Comparison of ENCODE assay signal across 8 cellular contexts in genomic region chr14:104682107-104682593, GRCh38. TPM values are rescaled to one million over a fixed set of nuclear protein-coding genes. Genes with fewer than 3 reads are reported as not detected.
A peak's percentile ranks its signal among the peaks of the same experiment; 100 is the strongest.
DNase-seq lines count a peak whose midpoint lies in the region; ATAC-seq, FAIRE-seq and TF ChIP-seq lines count a peak whose summit lies in the region.
"Had no signal": no experiment of that assay in that cellular context is flagged by ENCODE, and none has a peak within 500 bp of the region (broad histone marks: within the 10 kb centered on the region; RNA-seq: fewer than 3 reads in every experiment).

No MANE protein-coding gene starts in this region.

- H4K8ac ChIP-seq in mesendoderm (ENCODE audit: low read depth, low read length), result no peak overlapping the region

- H2BK15ac ChIP-seq in mesendoderm (replicated peaks; ENCODE audit: low read depth), result no peak overlapping the region

- H2BK5ac ChIP-seq in mesendoderm (ENCODE audit: low read length), result peak overlapping the region; percentile 96

- H2AK5ac ChIP-seq in mesendoderm (ENCODE audit: low read length), result no peak overlapping the region

- no peaks in the 10 kb centered on the region for H3K79me1 ChIP-seq in mesendoderm (ENCODE audit: low read length)

- H3K23ac ChIP-seq in mesendoderm (ENCODE audit: low read length), result no peak overlapping the region

- FAIRE-seq in GM12892 (lab: Jason Lieb, UNC), result no peak

- peak overlapping the region; percentile 82 for H3K18ac ChIP-seq in mesendoderm (ENCODE audit: low read length)

- peak overlapping the region; percentile 96 for H3K56ac ChIP-seq in mesendoderm (ENCODE audit: low read length)

- peak overlapping the region; percentile 90 for H3K27ac ChIP-seq in mesendoderm (ENCODE audit: low read depth, low read length)
- peak overlapping the region; percentile 75 to 93 (median 82) for H3K27ac ChIP-seq in upper lobe of left lung

- H3K4me2 ChIP-seq in mesendoderm (ENCODE audit: low read length), result peak overlapping the region; percentile 64

- H3K79me2 ChIP-seq in mesendoderm (ENCODE audit: control insufficient read depth, insufficient read depth, low read length), result no peaks in the 10 kb centered on the region

- TF ChIP-seq POLR2A in upper lobe of left lung (IDR thresholded peaks at IDR 0.05), result no peak
- TF ChIP-seq POLR2A in GM12892 (IDR thresholded peaks at IDR 0.05; ENCODE audit: low read depth, low read length), result no peak

- ATAC-seq in upper lobe of left lung (ENCODE audit: low FRiP score in 2 of 2), result no peak

- H3K4me1 ChIP-seq in endocrine pancreas (ENCODE audit: control insufficient read depth, insufficient read depth, low read length), result no peaks in the 10 kb centered on the region
- H3K4me1 ChIP-seq in mesendoderm (ENCODE audit: control insufficient read depth, low read depth, low read length), result peaks cover 23% of the 10 kb centered on the region
- peaks cover 51 to 60% (median 54%) of the 10 kb centered on the region in 4 donors for H3K4me1 ChIP-seq in upper lobe of left lung

- H3K9me3 ChIP-seq in endocrine pancreas (ENCODE audit: control insufficient read depth, low read length) (no peaks in the 10 kb centered on the region), upper lobe of left lung (no peaks in the 10 kb centered on the region)

- no peaks in the 10 kb centered on the region for H3K27me3 ChIP-seq in endocrine pancreas (ENCODE audit: control insufficient read depth, insufficient read depth, low read length)
- H3K27me3 ChIP-seq in mesendoderm (ENCODE audit: insufficient read depth, low read length, poor library complexity), result no peaks in the 10 kb centered on the region
- no peaks in the 10 kb centered on the region for H3K27me3 ChIP-seq in upper lobe of left lung

- H3K4me3 ChIP-seq in endocrine pancreas (ENCODE audit: control insufficient read depth, insufficient read depth, low read length) (no peak overlapping the region), mesendoderm (ENCODE audit: low read length) (no peak overlapping the region), upper lobe of left lung (peak overlapping the region in 3 of 4 donors; percentile 9 to 31 (median 11))

- no peak for TF ChIP-seq CTCF in upper lobe of left lung (IDR thresholded peaks at IDR 0.05)

- peak overlapping the region; percentile 65 for H2BK120ac ChIP-seq in mesendoderm (ENCODE audit: low read depth, low read length)

- no peaks in the 10 kb centered on the region for H3K36me3 ChIP-seq in endocrine pancreas (ENCODE audit: control insufficient read depth, insufficient read depth, low read length)
- H3K36me3 ChIP-seq in mesendoderm (ENCODE audit: control insufficient read depth, insufficient read depth, low read length), result no peaks in the 10 kb centered on the region
- no peaks in the 10 kb centered on the region for H3K36me3 ChIP-seq in upper lobe of left lung

- TF ChIP-seq EP300 in upper lobe of left lung (IDR thresholded peaks at IDR 0.05), result no peak

- DNase-seq in NCI-H226, result peak; percentile 94
- peak; percentile 100 for DNase-seq in mesendoderm
- DNase-seq in upper lobe of left lung, result peak in 1 of 2 donors; percentile 74
- DNase-seq in NK-92 treated with Interleukin-12 subunit alpha and Interleukin-12 subunit beta, amount 100 ng/mL, for 24 hours (lab: John Stamatoyannopoulos, UW), result no peak
- no peak for DNase-seq in NCI-H146 treated with DMSO at 0.1 percent for 48 hours (lab: John Stamatoyannopoulos, UW; ENCODE audit: unreplicated experiment)
- no peak for DNase-seq in GM12892 (ENCODE audit: insufficient read length)
- DNase-seq: NCI-H748 treated with DMSO at 0.1 percent for 48 hours had no signal

- no peak overlapping the region for H4K5ac ChIP-seq in mesendoderm (ENCODE audit: low read length)

- no CpG with 5 or more reads among the region's 12 CpGs for WGBS in mesendoderm (ENCODE audit: extremely low coverage, insufficient coverage, low lambda C conversion rate)
- WGBS in upper lobe of left lung, 2 donors, result 61 to 70% methylated on average over 12 of the region's 12 CpGs

- peak overlapping the region; percentile 7 for H3K9ac ChIP-seq in endocrine pancreas (ENCODE audit: control insufficient read depth, insufficient read depth, low read length)
- H3K9ac ChIP-seq in mesendoderm (ENCODE audit: low read length), result peak overlapping the region; percentile 74

- H3K4ac ChIP-seq in mesendoderm (ENCODE audit: low read depth, low read length), result peak overlapping the region; percentile 92

RNA-seq across cellular contexts. Expression of gene INF2, which starts 7.3 kb away (rescaled TPM):
- 34.4 TPM for polyA plus RNA-seq in mesendoderm (2013, experiment 1 of 2)
- polyA plus RNA-seq in mesendoderm (2013, experiment 2 of 2), result 34.6 TPM
- total RNA-seq in upper lobe of left lung, result 100 to 1,000 TPM in 5 of 6 donors, 10 to 100 TPM in 1; 65.2 to 259 (median 131) TPM
- polyA plus RNA-seq in GM12892 (2012; ENCODE audit: missing spikeins), result 7.4 TPM

RNA-seq across cellular contexts. Expression of gene ADSS1, which starts 41.9 kb away (rescaled TPM):
- polyA plus RNA-seq in mesendoderm (2013, experiment 1 of 2), result 2.0 TPM
- polyA plus RNA-seq in mesendoderm (2013, experiment 2 of 2), result 2.1 TPM
- total RNA-seq in upper lobe of left lung, result 10 to 100 TPM in 1 of 6 donors, 1 to 10 TPM in 5; 4.9 to 34.6 (median 6.2) TPM
- not detected for polyA plus RNA-seq in GM12892 (2012; ENCODE audit: missing spikeins)

Comparison
In these comparisons a context has a peak if more than half of its experiments do, and no peak if none do; other contexts are left out.
1. DNase-seq: peak in NCI-H226 (single experiment) and mesendoderm (single experiment); none in NK-92 treated with Interleukin-12 subunit alpha and Interleukin-12 subunit beta, amount 100 ng/mL, for 24 hours (single experiment), NCI-H146 treated with DMSO at 0.1 percent for 48 hours (single experiment) and GM12892 (single experiment).
2. H3K4me3 ChIP-seq: peak in upper lobe of left lung (3 of 4); none in endocrine pancreas (single experiment) and mesendoderm (single experiment).